8 cellular contexts compared by ENCODE assay signal in the genomic region with DNA sequence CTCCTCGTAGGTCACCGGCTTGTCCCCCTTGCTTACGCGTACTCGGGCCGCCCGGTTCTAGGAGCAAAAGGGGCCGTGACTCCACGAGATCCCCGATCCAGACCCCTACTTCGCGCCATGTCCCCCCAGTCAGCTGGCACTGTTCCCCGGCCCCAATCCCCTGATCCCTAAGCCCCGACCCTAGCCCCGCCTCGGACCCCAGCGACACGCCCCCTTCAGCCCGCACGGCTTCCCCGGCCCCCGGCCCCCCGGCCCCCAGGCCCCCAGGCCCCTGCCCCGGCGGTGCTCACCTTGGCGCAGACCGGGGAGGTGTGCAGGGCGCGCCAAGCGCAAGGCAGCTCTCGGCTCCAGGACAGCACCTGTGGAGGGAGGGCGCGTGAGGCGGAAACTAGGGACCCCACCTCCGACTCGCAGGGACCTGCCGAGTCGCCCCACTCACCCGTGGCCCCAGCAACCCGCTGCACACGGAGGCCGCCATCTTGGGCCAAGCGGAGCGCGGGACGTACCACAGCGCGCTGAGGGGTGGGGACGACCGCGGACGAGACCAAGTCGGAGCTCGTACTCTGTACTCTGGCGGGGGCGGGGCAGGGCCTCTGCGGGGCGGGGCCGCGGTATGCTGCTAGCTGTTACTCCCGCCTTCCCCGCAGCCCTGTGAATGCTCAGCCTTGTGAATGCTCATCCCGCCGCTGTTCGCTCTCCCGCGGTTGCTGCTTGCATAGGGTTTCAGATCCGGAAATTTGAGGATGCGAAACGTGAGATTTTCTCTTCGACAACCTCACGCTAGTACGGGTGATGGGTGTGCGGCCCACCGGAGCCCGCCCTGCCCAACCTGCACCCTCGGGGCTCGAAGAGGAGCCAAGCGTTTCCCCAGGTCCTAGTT. TPM values are rescaled to one million over a fixed set of nuclear protein-coding genes. Genes with fewer than 3 reads are reported as not detected.
DNase-seq lines count a peak whose midpoint lies in the region; ATAC-seq and TF ChIP-seq lines count a peak whose summit lies in the region.

Gene MRPS24, minus strand, starts transcription at position 500 of the 880 bp plus-strand sequence. Its CDS starts 22 bp downstream, at position 478.

- peak; percentile 87 for ATAC-seq in GM19035 (IDR thresholded peaks at IDR 0.05; ENCODE audit: unreplicated experiment)
- ATAC-seq in HG03342 (IDR thresholded peaks at IDR 0.05; ENCODE audit: unreplicated experiment), result peak; percentile 91

- H3K27ac ChIP-seq in spleen, result peak within 1 kb of the TSS; percentile 74 to 90 (median 82)

- peaks cover 0 to 31% (median 20%) of the 10 kb centered on the region in 6 donors for H3K36me3 ChIP-seq in spleen

- peak in 1 of 3 donors; percentile 11 for TF ChIP-seq POLR2A in spleen (IDR thresholded peaks at IDR 0.05)

- H3K27me3 ChIP-seq in spleen (replicated peaks in 1 of 7), result no peaks in the 10 kb centered on the region

- 0 to 2% (median 0%) methylated on average over 48 to 79 of the region's 79 CpGs for WGBS in spleen, 5 donors

- no peak for TF ChIP-seq CTCF in AG10803 (conservative IDR thresholded peaks at IDR 0.05; ENCODE audit: low read length)
- no peak for TF ChIP-seq CTCF in spleen (IDR thresholded peaks at IDR 0.05 in 8 of 11, conservative IDR thresholded peaks at IDR 0.05 in 3 of 11)

- H3K4me3 ChIP-seq in AG10803 (ENCODE audit: low read length) (peak within 1 kb of the TSS; percentile 85), spleen (peak within 1 kb of the TSS; percentile 71 to 94 (median 80))

- DNase-seq in AG10803 (ENCODE audit: low read depth) (peak; percentile 97), NCI-H446 (lab: John Stamatoyannopoulos, UW) (peak; percentile 90 to 97), inferior parietal cortex (ENCODE audit: extremely low spot score) (peak; percentile 84), spleen (peak; percentile 99)
- peak; percentile 87 for DNase-seq in activated CD4-positive, CD25-positive, alpha-beta regulatory T cell treated with anti-CD3 and anti-CD28 coated beads, Interleukin-2, amount 50 U/mL, for 16 hours (ENCODE audit: low read depth, low spot score)
- DNase-seq in central memory CD4-positive, alpha-beta T cell, result peak; percentile 89

- peaks cover 9 to 33% (median 22%) of the 10 kb centered on the region in 6 donors for H3K4me1 ChIP-seq in spleen

- no peaks in the 10 kb centered on the region for H3K9me3 ChIP-seq in spleen

- intact Hi-C loops in spleen (cut with DNase I; ENCODE audit: low total_unique reads), result no loop called here

RNA-seq across cellular contexts. Expression of gene MRPS24, which starts in this region (rescaled TPM):
- 10 to 100 TPM; 40.7 to 99.0 (median 50.3) TPM for total RNA-seq in spleen
- 100 to 1,000 TPM in 2 of 3 donors, 10 to 100 TPM in 1; 73.8 to 121 (median 115) TPM for polyA plus RNA-seq in spleen

Comparison
In these comparisons a context has a peak if more than half of its experiments do, and no peak if none do; other contexts are left out.
1. Peak in every context shown above with its lines: DNase-seq, ATAC-seq, H3K4me3 ChIP-seq and H3K27ac ChIP-seq.